In genomic region chr2:85890522-85891176, GRCh38 we compare ENCODE assay signal across 1 cellular context.
A peak's percentile ranks its signal among the peaks of the same experiment; 100 is the strongest.
TF ChIP-seq lines count a peak whose summit lies in the region.

No MANE protein-coding gene starts in this region.

TF ChIP-seq in K562, 482 proteins besides CTCF, POLR2A, EP300 and RAD21 (continued from another document):
- TF ChIP-seq ZNF511 (CRISPR knock-in tag; IDR thresholded peaks at IDR 0.05) = no peak
- TF ChIP-seq REST (CRISPR knock-in tag; IDR thresholded peaks at IDR 0.05; ENCODE audit: low read depth) = no peak
- TF ChIP-seq ZEB2 (IDR thresholded peaks at IDR 0.05) = 0 out of 2 replicates have a peak, but pooled peaks have one; percentile 18
- TF ChIP-seq AFF4 (CRISPR knock-in tag; IDR thresholded peaks at IDR 0.05) = no peak
- TF ChIP-seq ZBTB33 (CRISPR knock-in tag; IDR thresholded peaks at IDR 0.05) = no peak
- TF ChIP-seq MAFF (IDR thresholded peaks at IDR 0.05; ENCODE audit: low read length) = no peak
- TF ChIP-seq NCOR1 (IDR thresholded peaks at IDR 0.05) = peak; percentile 38; the same call in 1 of the 2 replicates
- TF ChIP-seq ZKSCAN1 (IDR thresholded peaks at IDR 0.05; ENCODE audit: low read depth, low read length) = no peak
- TF ChIP-seq ZNF311 (CRISPR knock-in tag; IDR thresholded peaks at IDR 0.05) = 0 out of 2 replicates have a peak, but pooled peaks have one; percentile 69
- TF ChIP-seq NUFIP1 (IDR thresholded peaks at IDR 0.05; ENCODE audit: partially characterized antibody) = no peak
- no peak for TF ChIP-seq TCF7 (IDR thresholded peaks at IDR 0.05; ENCODE audit: borderline replicate concordance)
- no peak for TF ChIP-seq NFXL1 (CRISPR knock-in tag; IDR thresholded peaks at IDR 0.05)
